In genomic region chr14:94482132-94483070, GRCh38 we compare ENCODE assay signal across 7 cellular contexts. TPM values are rescaled to one million over a fixed set of nuclear protein-coding genes. Genes with fewer than 3 reads are reported as not detected.
"Had no signal": no experiment of that assay in that cellular context is flagged by ENCODE, and none has a peak within 500 bp of the region (broad histone marks: within the 10 kb centered on the region; RNA-seq: fewer than 3 reads in every experiment).

No MANE protein-coding gene starts in this region.

RNA-seq across cellular contexts. Expression of gene SERPINA9, which starts 6.4 kb away (rescaled TPM):
- total RNA-seq: activated CD4-positive, alpha-beta memory T cell treated with anti-CD3 and anti-CD28 coated beads, Interleukin-2, amount 10 ng/mL, durations not matched to agents 7 days and 5 days; activated CD8-positive, alpha-beta memory T cell treated with anti-CD3 and anti-CD28 coated beads, Interleukin-2, amount 10 ng/mL, durations not matched to agents 7 days and 5 days; cardiac muscle cell; K562; MCF 10A; SJCRH30; WTC11 had no signal
- polyA plus RNA-seq: cardiac muscle cell, K562 had no signal

RNA-seq across cellular contexts. Expression of gene SERPINA12, which starts 26.9 kb away (rescaled TPM):
- total RNA-seq: activated CD4-positive, alpha-beta memory T cell treated with anti-CD3 and anti-CD28 coated beads, Interleukin-2, amount 10 ng/mL, durations not matched to agents 7 days and 5 days; activated CD8-positive, alpha-beta memory T cell treated with anti-CD3 and anti-CD28 coated beads, Interleukin-2, amount 10 ng/mL, durations not matched to agents 7 days and 5 days; cardiac muscle cell; K562; MCF 10A; SJCRH30; WTC11 had no signal
- polyA plus RNA-seq: cardiac muscle cell, K562 had no signal

RNA-seq across cellular contexts. Expression of gene SERPINA11, which starts 29.8 kb away (rescaled TPM):
- total RNA-seq: activated CD4-positive, alpha-beta memory T cell treated with anti-CD3 and anti-CD28 coated beads, Interleukin-2, amount 10 ng/mL, durations not matched to agents 7 days and 5 days; activated CD8-positive, alpha-beta memory T cell treated with anti-CD3 and anti-CD28 coated beads, Interleukin-2, amount 10 ng/mL, durations not matched to agents 7 days and 5 days; cardiac muscle cell; K562; MCF 10A; SJCRH30 had no signal
- polyA plus RNA-seq: cardiac muscle cell, K562 had no signal
